ENCODE assay signal across 17 cellular contexts in genomic region chr5:126394211-126394828, GRCh38. TPM values are rescaled to one million over a fixed set of nuclear protein-coding genes. Genes with fewer than 3 reads are reported as not detected.
"Had no signal": no experiment of that assay in that cellular context is flagged by ENCODE, and none has a peak within 500 bp of the region (broad histone marks: within the 10 kb centered on the region; RNA-seq: fewer than 3 reads in every experiment).

No MANE protein-coding gene starts in this region.

- H3K4me1 ChIP-seq: pancreas had no signal

- ATAC-seq: activated CD4-positive, alpha-beta T cell treated with anti-CD3 and anti-CD28 coated beads for 36 hours; activated CD8-positive, alpha-beta T cell treated with anti-CD3 and anti-CD28 coated beads for 36 hours; left ventricle myocardium superior had no signal

- H3K9me3 ChIP-seq: pancreas, sigmoid colon, thoracic aorta had no signal

- FAIRE-seq: pancreas had no signal

- DNase-seq: activated CD4-positive, alpha-beta T cell treated with anti-CD3 and anti-CD28 coated beads for 36 hours; activated CD8-positive, alpha-beta T cell treated with anti-CD3 and anti-CD28 coated beads for 36 hours; activated gamma-delta T cell treated with Interleukin-2 at 50 U/mL for 16 hours; activated naive CD8-positive, alpha-beta T cell treated with anti-CD3 and anti-CD28 coated beads for 36 hours; activated T-cell treated with anti-CD3 and anti-CD28 coated beads, Interleukin-2, amount 50 U/mL, for 48 hours; cerebellar nuclear complex; kidney; left ventricle myocardium superior; mesendoderm; pancreas; sigmoid colon; stimulated activated CD4-positive, alpha-beta T cell treated with anti-CD3 and anti-CD28 coated beads, Interleukin-12 subunit alpha, Interleukin-12 subunit beta, amount 100 ng/mL, for 4 hours; stimulated activated CD4-positive, alpha-beta T cell treated with anti-CD3 and anti-CD28 coated beads, Interleukin-2, amount 100 ng/mL, for 24 hours; T-helper 2 cell had no signal

- H3K27me3 ChIP-seq: hepatocyte, pancreas, sigmoid colon had no signal

- H3K4me2 ChIP-seq: hepatocyte had no signal

- H3K36me3 ChIP-seq: pancreas, sigmoid colon, thoracic aorta had no signal

- H3K27ac ChIP-seq: hepatocyte, thoracic aorta had no signal

- H3K79me2 ChIP-seq: hepatocyte had no signal

- H3K4me3 ChIP-seq: hepatocyte, pancreas, sigmoid colon, thoracic aorta had no signal

- H2AFZ ChIP-seq: hepatocyte had no signal

RNA-seq across cellular contexts. Expression of gene GRAMD2B, which starts 28.9 kb away (rescaled TPM):
- polyA plus RNA-seq: neural cell had no signal
